ENCODE assay signal across 8 cellular contexts in the genomic region with DNA sequence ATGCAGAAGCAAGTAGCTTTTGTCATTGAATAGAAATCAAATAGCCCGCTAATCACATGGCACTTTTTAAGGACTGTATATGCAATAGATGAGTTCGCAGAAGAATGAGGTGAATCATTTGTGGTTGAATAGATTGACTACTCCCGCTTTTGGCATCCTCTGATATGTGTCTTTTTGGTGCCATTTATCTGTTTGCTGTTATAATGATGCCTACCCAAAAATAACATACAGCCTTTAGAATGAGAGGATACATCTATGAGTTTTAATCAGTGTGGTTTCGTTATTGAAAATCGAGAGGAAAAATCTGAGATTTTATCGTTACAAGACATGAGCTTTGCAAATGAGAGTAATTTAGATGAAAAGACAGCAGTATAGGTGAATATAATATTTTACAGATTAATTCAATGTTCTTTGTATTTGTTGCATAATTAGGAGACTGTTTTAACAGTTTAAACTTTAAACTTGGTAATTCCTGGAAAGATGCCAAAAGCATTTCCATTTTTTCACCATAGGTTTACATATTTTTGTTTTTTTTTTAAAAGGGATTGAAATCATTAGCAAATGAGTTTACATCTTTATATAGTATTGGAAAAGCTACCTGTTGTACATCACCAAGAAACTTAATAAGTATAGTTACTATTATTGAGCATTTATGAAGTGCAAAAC. TPM values are rescaled to one million over a fixed set of nuclear protein-coding genes. Genes with fewer than 3 reads are reported as not detected.
A peak's percentile ranks its signal among the peaks of the same experiment; 100 is the strongest.
DNase-seq lines count a peak whose midpoint lies in the region; ATAC-seq, FAIRE-seq and TF ChIP-seq lines count a peak whose summit lies in the region.

No MANE protein-coding gene starts in this region.

- H3K79me2 ChIP-seq in HCT116 (ENCODE audit: insufficient read depth, low read length), result peaks cover 16% of the 10 kb centered on the region

- TF ChIP-seq EP300 in gastroesophageal sphincter (IDR thresholded peaks at IDR 0.05), result no peak

- peak overlapping the region; percentile 98 for H3K4me2 ChIP-seq in HCT116 (ENCODE audit: low read length)

- peaks cover 9% of the 10 kb centered on the region; the same call in 1 of the 2 replicates for H3K27me3 ChIP-seq in HCT116 (ENCODE audit: insufficient read depth, low read length)
- H3K27me3 ChIP-seq in WERI-Rb-1 (ENCODE audit: insufficient read depth, low read depth, severe bottlenecking), result peaks cover 5% of the 10 kb centered on the region
- no peaks in the 10 kb centered on the region for H3K27me3 ChIP-seq in gastroesophageal sphincter
- no peaks in the 10 kb centered on the region for H3K27me3 ChIP-seq in small intestine (ENCODE audit: control insufficient read depth in 2 of 2, insufficient read depth in 2 of 2, low read length in 2 of 2)

- H3K4me3 ChIP-seq in AG09309 (ENCODE audit: control insufficient read depth, low read depth, low read length) (peak overlapping the region; percentile 57), HCT116 (replicated peaks in 1 of 2; ENCODE audit: low read depth in 1 of 2, low read length in 2 of 2) (peak overlapping the region; percentile 71 to 81), WERI-Rb-1 (ENCODE audit: low read depth, low read length) (peak overlapping the region; percentile 76), gastroesophageal sphincter (peak overlapping the region; percentile 50 to 89), small intestine (ENCODE audit: low read depth in 1 of 2, low read length in 2 of 2) (peak overlapping the region; percentile 78 to 95)

- CTCF ChIA-PET in HCT116 (lab: Charles Lee), result no interaction called here

- TF ChIP-seq RAD21 in HCT116 (IDR thresholded peaks at IDR 0.05; ENCODE audit: low read depth), result no peak

- BruUV-seq in HCT116 (replicated peaks; lab: Mats Ljungman, UMichigan), result TSS peak; percentile 68

- no peak for TF ChIP-seq POLR2A in HCT116 (IDR thresholded peaks at IDR 0.05; ENCODE audit: borderline replicate concordance, extremely low read depth, insufficient read depth, insufficient read length)
- no peak for TF ChIP-seq POLR2A in gastroesophageal sphincter (IDR thresholded peaks at IDR 0.05)

- H3K9me3 ChIP-seq in HCT116 (ENCODE audit: control insufficient read depth in 1 of 2, insufficient read depth in 1 of 2, low read depth in 1 of 2, low read length in 2 of 2) (no peaks in the 10 kb centered on the region), WERI-Rb-1 (ENCODE audit: severe bottlenecking) (no peaks in the 10 kb centered on the region), gastroesophageal sphincter (no peaks in the 10 kb centered on the region), small intestine (ENCODE audit: control insufficient read depth, low read depth) (no peaks in the 10 kb centered on the region)

- intact Hi-C loops in HCT116 (cut with micrococcal nuclease) (loop anchor here (10.0 kb wide), 1 partner anchor 249 kb away; the partner anchor contains the start of gene CYP2R1), posterior vena cava (cut with DNase I) (no loop called here)

- peaks cover 7 to 28% of the 10 kb centered on the region in 2 experiments; a peak in 3 of 4 replicates for H3K4me1 ChIP-seq in HCT116 (ENCODE audit: control insufficient read depth in 1 of 2, insufficient read depth in 2 of 2, low read length in 2 of 2)
- H3K4me1 ChIP-seq in gastroesophageal sphincter, result peaks cover 0 to 67% (median 0%) of the 10 kb centered on the region in 3 donors
- no peaks in the 10 kb centered on the region for H3K4me1 ChIP-seq in small intestine (ENCODE audit: control insufficient read depth in 2 of 2, insufficient read depth in 1 of 2, low read depth in 1 of 2, low read length in 1 of 2)

- H3K36me3 ChIP-seq in HCT116 (ENCODE audit: control insufficient read depth in 1 of 2, insufficient read depth in 2 of 2, low read length in 2 of 2) (no peaks in the 10 kb centered on the region), WERI-Rb-1 (peaks cover 3% of the 10 kb centered on the region; the same call in 1 of the 2 replicates), gastroesophageal sphincter (no peaks in the 10 kb centered on the region), small intestine (ENCODE audit: control insufficient read depth in 2 of 2, insufficient read depth in 2 of 2, low read length in 2 of 2) (no peaks in the 10 kb centered on the region)

- POLR2A ChIA-PET in HCT116 (lab: Charles Lee), result no interaction called here

- H3K27ac ChIP-seq in HCT116 (ENCODE audit: low read depth, low read length) (no peak overlapping the region), WERI-Rb-1 (no peak overlapping the region), gastroesophageal sphincter (peak overlapping the region in 2 of 4 donors; percentile 89 to 92), small intestine (ENCODE audit: low read depth in 1 of 2, low read length in 1 of 2) (no peak overlapping the region)

- ATAC-seq in HCT116 (no peak), gastroesophageal sphincter (no peak), HG03571 (IDR thresholded peaks at IDR 0.05; ENCODE audit: unreplicated experiment) (no peak)

- H2AFZ ChIP-seq in HCT116 (ENCODE audit: low read depth, low read length, poor library complexity, severe bottlenecking), result no peak overlapping the region

- TF ChIP-seq CTCF in AG09309 (IDR thresholded peaks at IDR 0.05; ENCODE audit: control insufficient read depth, insufficient read depth, low read depth, low read length, missing control alignments), result no peak
- no peak for TF ChIP-seq CTCF in HCT116 (IDR thresholded peaks at IDR 0.05 in 2 of 3, conservative IDR thresholded peaks at IDR 0.05 in 1 of 3; ENCODE audit: borderline replicate concordance in 1 of 3, insufficient read depth in 1 of 3, low read depth in 2 of 3, low read length in 2 of 3)
- TF ChIP-seq CTCF in WERI-Rb-1 (IDR thresholded peaks at IDR 0.05; ENCODE audit: low read depth, low read length), result no peak
- TF ChIP-seq CTCF in gastroesophageal sphincter (IDR thresholded peaks at IDR 0.05), result no peak

- DNase-seq in AG09309 (ENCODE audit: low read depth), result no peak
- no peak for DNase-seq in HCT116 (ENCODE audit: low read depth, low spot score)
- DNase-seq in WERI-Rb-1, result no peak
- peak; percentile 47 for DNase-seq in small intestine
- no peak for DNase-seq in NCI-H2171 (lab: John Stamatoyannopoulos, UW)
- no peak for DNase-seq in posterior vena cava (ENCODE audit: low spot score)

- 9 to 12% methylated on average over 6 of the region's 6 CpGs for WGBS in gastroesophageal sphincter (ENCODE audit: low coverage in 1 of 2), 2 donors
- WGBS in small intestine, 3 donors, result 2 to 6% (median 3%) methylated on average over 6 of the region's 6 CpGs

- no peak for FAIRE-seq in small intestine (lab: Jason Lieb, UNC)

- RAD21 ChIA-PET in HCT116 (lab: Charles Lee; ENCODE audit: low non-redundant PET in 1 of 2, low total read pairs in 2 of 2, uncharacterized antibody in 2 of 2, unreplicated experiment in 2 of 2), result no interaction called here

- H3K9me2 ChIP-seq in HCT116 (ENCODE audit: insufficient read depth), result no peaks in the 10 kb centered on the region

- H4K20me1 ChIP-seq in HCT116 (ENCODE audit: insufficient read depth), result no peaks in the 10 kb centered on the region

- H3K9ac ChIP-seq in HCT116 (ENCODE audit: low read length), result peak overlapping the region; percentile 75

TF ChIP-seq in HCT116, 20 proteins besides CTCF, POLR2A, EP300 and RAD21 (continues in another document):
- TF ChIP-seq SP1 (IDR thresholded peaks at IDR 0.05; ENCODE audit: low read depth), result no peak
- no peak for TF ChIP-seq TCF7L2 (IDR thresholded peaks at IDR 0.05; ENCODE audit: borderline replicate concordance, extremely low read depth, insufficient read depth, insufficient read length)
- no peak for TF ChIP-seq ZFX (IDR thresholded peaks at IDR 0.05)
- no peak for TF ChIP-seq CBX3 (IDR thresholded peaks at IDR 0.05; ENCODE audit: low read depth)
- no peak for TF ChIP-seq ELF1 (IDR thresholded peaks at IDR 0.05; ENCODE audit: borderline replicate concordance, low read depth)
- TF ChIP-seq, protein P1, sequence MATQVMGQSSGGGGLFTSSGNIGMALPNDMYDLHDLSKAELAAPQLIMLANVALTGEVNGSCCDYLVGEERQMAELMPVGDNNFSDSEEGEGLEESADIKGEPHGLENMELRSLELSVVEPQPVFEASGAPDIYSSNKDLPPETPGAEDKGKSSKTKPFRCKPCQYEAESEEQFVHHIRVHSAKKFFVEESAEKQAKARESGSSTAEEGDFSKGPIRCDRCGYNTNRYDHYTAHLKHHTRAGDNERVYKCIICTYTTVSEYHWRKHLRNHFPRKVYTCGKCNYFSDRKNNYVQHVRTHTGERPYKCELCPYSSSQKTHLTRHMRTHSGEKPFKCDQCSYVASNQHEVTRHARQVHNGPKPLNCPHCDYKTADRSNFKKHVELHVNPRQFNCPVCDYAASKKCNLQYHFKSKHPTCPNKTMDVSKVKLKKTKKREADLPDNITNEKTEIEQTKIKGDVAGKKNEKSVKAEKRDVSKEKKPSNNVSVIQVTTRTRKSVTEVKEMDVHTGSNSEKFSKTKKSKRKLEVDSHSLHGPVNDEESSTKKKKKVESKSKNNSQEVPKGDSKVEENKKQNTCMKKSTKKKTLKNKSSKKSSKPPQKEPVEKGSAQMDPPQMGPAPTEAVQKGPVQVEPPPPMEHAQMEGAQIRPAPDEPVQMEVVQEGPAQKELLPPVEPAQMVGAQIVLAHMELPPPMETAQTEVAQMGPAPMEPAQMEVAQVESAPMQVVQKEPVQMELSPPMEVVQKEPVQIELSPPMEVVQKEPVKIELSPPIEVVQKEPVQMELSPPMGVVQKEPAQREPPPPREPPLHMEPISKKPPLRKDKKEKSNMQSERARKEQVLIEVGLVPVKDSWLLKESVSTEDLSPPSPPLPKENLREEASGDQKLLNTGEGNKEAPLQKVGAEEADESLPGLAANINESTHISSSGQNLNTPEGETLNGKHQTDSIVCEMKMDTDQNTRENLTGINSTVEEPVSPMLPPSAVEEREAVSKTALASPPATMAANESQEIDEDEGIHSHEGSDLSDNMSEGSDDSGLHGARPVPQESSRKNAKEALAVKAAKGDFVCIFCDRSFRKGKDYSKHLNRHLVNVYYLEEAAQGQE (IDR thresholded peaks at IDR 0.05; ENCODE audit: low read depth), result no peak
- TF ChIP-seq FOSL1 (IDR thresholded peaks at IDR 0.05; ENCODE audit: low read depth), result no peak
- TF ChIP-seq EGR1 (IDR thresholded peaks at IDR 0.05; ENCODE audit: low read depth), result no peak
- TF ChIP-seq JUND (IDR thresholded peaks at IDR 0.05), result no peak
- no peak for TF ChIP-seq CEBPB (IDR thresholded peaks at IDR 0.05; ENCODE audit: low read depth)
- no peak; the same call in 1 of the 2 replicates for TF ChIP-seq EZH2 (IDR thresholded peaks at IDR 0.05)

RNA-seq across cellular contexts. Expression of gene PDE3B, which starts 1.8 kb away (rescaled TPM):
- total RNA-seq in HCT116 (2021; ENCODE audit: unreplicated experiment) (6.7 TPM), gastroesophageal sphincter (10 to 100 TPM; 11.7 to 21.8 (median 17.9) TPM), posterior vena cava (1 to 10 TPM; 2.1 to 2.8 TPM)
- 1.3 and 1.5 TPM in 2 replicates for polyA plus RNA-seq in HCT116 (2012)
- 1 to 10 TPM in 1 of 3 donors, under 1 TPM in 2; 0.67 to 4.1 (median 0.81) TPM for polyA plus RNA-seq in small intestine
